In genomic region chr19:55418185-55418584, GRCh38 we compare ENCODE assay signal across 1 cellular context.
A peak's percentile ranks its signal among the peaks of the same experiment; 100 is the strongest.
TF ChIP-seq lines count a peak whose summit lies in the region.

No MANE protein-coding gene starts in this region.

TF ChIP-seq in HepG2, 621 proteins besides CTCF, POLR2A, EP300 and RAD21 (continues in another document):
- TF ChIP-seq ZBTB25 (CRISPR knock-in tag; IDR thresholded peaks at IDR 0.05) (0 out of 2 replicates have a peak, but pooled peaks have one; percentile 32), TEAD3 (CRISPR knock-in tag; optimal IDR thresholded peaks at IDR 0.05; ENCODE audit: borderline replicate concordance) (peak; percentile 40), IKZF5 (CRISPR knock-in tag; IDR thresholded peaks at IDR 0.05) (0 out of 2 replicates have a peak, but pooled peaks have one; percentile 45), ZNF326 (CRISPR knock-in tag; IDR thresholded peaks at IDR 0.05; ENCODE audit: borderline replicate concordance) (no peak), PATZ1 (CRISPR knock-in tag; IDR thresholded peaks at IDR 0.05) (0 out of 2 replicates have a peak, but pooled peaks have one; percentile 23), ATF5 (CRISPR knock-in tag; IDR thresholded peaks at IDR 0.05; ENCODE audit: low read depth) (no peak), HINFP (CRISPR knock-in tag; IDR thresholded peaks at IDR 0.05; ENCODE audit: low read depth) (no peak), THAP9 (CRISPR knock-in tag; IDR thresholded peaks at IDR 0.05; ENCODE audit: borderline replicate concordance) (no peak), CREM (IDR thresholded peaks at IDR 0.05) (no peak), CREM (CRISPR knock-in tag; IDR thresholded peaks at IDR 0.05) (no peak), ATF1 (CRISPR knock-in tag; IDR thresholded peaks at IDR 0.05) (no peak), MLX (CRISPR knock-in tag; IDR thresholded peaks at IDR 0.05) (no peak), ZNF558 (CRISPR knock-in tag; IDR thresholded peaks at IDR 0.05; ENCODE audit: borderline replicate concordance) (no peak), STAG1 (CRISPR knock-in tag; IDR thresholded peaks at IDR 0.05) (peak; percentile 98), ZFP91 (CRISPR knock-in tag; IDR thresholded peaks at IDR 0.05; ENCODE audit: borderline replicate concordance) (0 out of 2 replicates have a peak, but pooled peaks have one; percentile 7), XRCC5 (optimal IDR thresholded peaks at IDR 0.05; ENCODE audit: low read length) (peak; percentile 22), ZNF576 (CRISPR knock-in tag; IDR thresholded peaks at IDR 0.05) (no peak), HNF1B (CRISPR knock-in tag; IDR thresholded peaks at IDR 0.05) (0 out of 2 replicates have a peak, but pooled peaks have one; percentile 31), FOSL2 (CRISPR knock-in tag; IDR thresholded peaks at IDR 0.05) (peak; percentile 25; the same call in 1 of the 2 replicates), HNF4G (IDR thresholded peaks at IDR 0.05; ENCODE audit: borderline replicate concordance, low read depth, low read length) (no peak), HNF4G (CRISPR knock-in tag; IDR thresholded peaks at IDR 0.05; ENCODE audit: borderline replicate concordance, low read depth) (no peak), MIXL1 (CRISPR knock-in tag; IDR thresholded peaks at IDR 0.05) (peak; percentile 88), SAP130 (CRISPR knock-in tag; IDR thresholded peaks at IDR 0.05; ENCODE audit: low read depth) (peak; percentile 39), ZKSCAN1 (IDR thresholded peaks at IDR 0.05; ENCODE audit: low read length) (no peak), ARID3A (IDR thresholded peaks at IDR 0.05; ENCODE audit: low read depth, low read length) (peak; percentile 66; the same call in 1 of the 2 replicates), KLF16 (CRISPR knock-in tag; IDR thresholded peaks at IDR 0.05) (0 out of 4 replicates have a peak, but pooled peaks of 1 of the 2 experiments have one; percentile 20), GATAD2A (CRISPR knock-in tag; IDR thresholded peaks at IDR 0.05) (peak; percentile 28; the same call in 1 of the 2 replicates), SMAD3 (CRISPR knock-in tag; IDR thresholded peaks at IDR 0.05) (0 out of 2 replicates have a peak, but pooled peaks have one; percentile 52), TEAD2 (CRISPR knock-in tag; IDR thresholded peaks at IDR 0.05) (no peak), THAP11 (CRISPR knock-in tag; IDR thresholded peaks at IDR 0.05) (0 out of 2 replicates have a peak, but pooled peaks have one; percentile 17), MXD3 (CRISPR knock-in tag; IDR thresholded peaks at IDR 0.05) (no peak), KDM3A (CRISPR knock-in tag; IDR thresholded peaks at IDR 0.05; ENCODE audit: low read depth) (0 out of 2 replicates have a peak, but pooled peaks have one; percentile 53), CERS6 (CRISPR knock-in tag; IDR thresholded peaks at IDR 0.05) (no peak), YEATS2 (CRISPR knock-in tag; IDR thresholded peaks at IDR 0.05; ENCODE audit: borderline replicate concordance) (0 out of 2 replicates have a peak, but pooled peaks have one; percentile 11), RXRB (CRISPR knock-in tag; IDR thresholded peaks at IDR 0.05; ENCODE audit: borderline replicate concordance) (peak; percentile 37; the same call in 1 of the 2 replicates), KLF6 (CRISPR knock-in tag; IDR thresholded peaks at IDR 0.05) (0 out of 2 replicates have a peak, but pooled peaks have one; percentile 47), PITX1 (CRISPR knock-in tag; IDR thresholded peaks at IDR 0.05) (0 out of 2 replicates have a peak, but pooled peaks have one; percentile 22), TSC22D2 (CRISPR knock-in tag; IDR thresholded peaks at IDR 0.05; ENCODE audit: borderline replicate concordance) (peak; percentile 55; the same call in 1 of the 2 replicates), ZGPAT (CRISPR knock-in tag; IDR thresholded peaks at IDR 0.05) (0 out of 2 replicates have a peak, but pooled peaks have one; percentile 24), ZFX (CRISPR knock-in tag; IDR thresholded peaks at IDR 0.05; ENCODE audit: low read depth) (peak; percentile 33; the same call in 1 of the 2 replicates)
